9 cellular contexts compared by ENCODE assay signal in genomic region chr1:118960026-118960561, GRCh38. TPM values are rescaled to one million over a fixed set of nuclear protein-coding genes. Genes with fewer than 3 reads are reported as not detected.
DNase-seq lines count a peak whose midpoint lies in the region; ATAC-seq and TF ChIP-seq lines count a peak whose summit lies in the region.
"Had no signal": no experiment of that assay in that cellular context is flagged by ENCODE, and none has a peak within 500 bp of the region (broad histone marks: within the 10 kb centered on the region; RNA-seq: fewer than 3 reads in every experiment).

No MANE protein-coding gene starts in this region.

- no peak overlapping the region for H3K4me3 ChIP-seq in skeletal muscle tissue (ENCODE audit: low read length in 3 of 3)

- H3K36me3 ChIP-seq in skeletal muscle tissue (ENCODE audit: control insufficient read depth in 3 of 3, insufficient read depth in 3 of 3, low read length in 3 of 3), result no peaks in the 10 kb centered on the region

- H3K27ac Mint-ChIP-seq in T-helper 2 cell treated with Interferon-gamma antibody and Interleukin-4, amounts not matched to agents 5 μg/mL and 100 μg/mL, for 36 hours, result no peak overlapping the region

- H3K27ac ChIP-seq in skeletal muscle tissue (ENCODE audit: low read depth, low read length), result peak overlapping the region; percentile 80
- no peak overlapping the region for H3K27ac ChIP-seq in caudate nucleus (ENCODE audit: low read depth, low read length)

- H3K9me3 Mint-ChIP-seq in T-helper 2 cell treated with Interferon-gamma antibody and Interleukin-4, amounts not matched to agents 5 μg/mL and 100 μg/mL, for 36 hours, result no peaks in the 10 kb centered on the region

- no peaks in the 10 kb centered on the region for H3K9me3 ChIP-seq in skeletal muscle tissue (ENCODE audit: control insufficient read depth in 3 of 3, low read length in 3 of 3)

- no peaks in the 10 kb centered on the region for H3K27me3 Mint-ChIP-seq in T-helper 2 cell treated with Interferon-gamma antibody and Interleukin-4, amounts not matched to agents 5 μg/mL and 100 μg/mL, for 36 hours (ENCODE audit: low read depth)

- peaks cover 41 to 58% (median 44%) of the 10 kb centered on the region in 3 donors for H3K4me1 ChIP-seq in skeletal muscle tissue (ENCODE audit: control insufficient read depth in 3 of 3, insufficient read depth in 3 of 3, low read length in 3 of 3)

- no peak overlapping the region for H3K4me3 Mint-ChIP-seq in T-helper 2 cell treated with Interferon-gamma antibody and Interleukin-4, amounts not matched to agents 5 μg/mL and 100 μg/mL, for 36 hours

- peak overlapping the region in 1 of 3 donors; percentile 63 for H3K9ac ChIP-seq in skeletal muscle tissue (ENCODE audit: low read depth in 1 of 3, low read length in 3 of 3)

- DNase-seq in T-helper 2 cell (no peak), caudate nucleus (lab: John Stamatoyannopoulos, UW) (no peak), HPDE6-E6E7 (ENCODE audit: extremely low spot score) (no peak)
- no peak for DNase-seq in T-helper 2 cell treated with Interferon-gamma antibody and Interleukin-4, amounts not matched to agents 5 μg/mL and 100 μg/mL, for 36 hours (ENCODE audit: low spot score)
- DNase-seq: NCI-H1105 treated with DMSO at 0.1 percent for 48 hours had no signal

- peak; percentile 88 for ATAC-seq in GM19351 (IDR thresholded peaks at IDR 0.05; ENCODE audit: unreplicated experiment)
- ATAC-seq in HG03064 (IDR thresholded peaks at IDR 0.05; ENCODE audit: low read depth, unreplicated experiment), result peak; percentile 73

- no peaks in the 10 kb centered on the region for H3K36me3 Mint-ChIP-seq in T-helper 2 cell treated with Interferon-gamma antibody and Interleukin-4, amounts not matched to agents 5 μg/mL and 100 μg/mL, for 36 hours (ENCODE audit: low read depth)

- no peaks in the 10 kb centered on the region for H3K27me3 ChIP-seq in skeletal muscle tissue (ENCODE audit: control insufficient read depth in 3 of 3, insufficient read depth in 3 of 3, low read length in 3 of 3)

- H3K4me1 Mint-ChIP-seq in T-helper 2 cell treated with Interferon-gamma antibody and Interleukin-4, amounts not matched to agents 5 μg/mL and 100 μg/mL, for 36 hours (ENCODE audit: low read depth), result no peaks in the 10 kb centered on the region

TF ChIP-seq in PFSK-1, 5 proteins besides CTCF, POLR2A, EP300 and RAD21:
- TF ChIP-seq SIN3A (IDR thresholded peaks at IDR 0.05; ENCODE audit: borderline replicate concordance, insufficient read depth, low read length) (no peak), FOXP2 (optimal IDR thresholded peaks at IDR 0.05; ENCODE audit: borderline replicate concordance, extremely low read depth, extremely low read length, insufficient read depth) (peak; percentile 28)

RNA-seq across cellular contexts. Expression of gene TBX15, which starts 28.0 kb away (rescaled TPM):
- 36.2 TPM for polyA plus RNA-seq in PFSK-1 (2012; ENCODE audit: insufficient read length, low read depth)
- total RNA-seq in skeletal muscle tissue, result 49.6 TPM
